ENCODE assay signal across 8 cellular contexts in the genomic region with DNA sequence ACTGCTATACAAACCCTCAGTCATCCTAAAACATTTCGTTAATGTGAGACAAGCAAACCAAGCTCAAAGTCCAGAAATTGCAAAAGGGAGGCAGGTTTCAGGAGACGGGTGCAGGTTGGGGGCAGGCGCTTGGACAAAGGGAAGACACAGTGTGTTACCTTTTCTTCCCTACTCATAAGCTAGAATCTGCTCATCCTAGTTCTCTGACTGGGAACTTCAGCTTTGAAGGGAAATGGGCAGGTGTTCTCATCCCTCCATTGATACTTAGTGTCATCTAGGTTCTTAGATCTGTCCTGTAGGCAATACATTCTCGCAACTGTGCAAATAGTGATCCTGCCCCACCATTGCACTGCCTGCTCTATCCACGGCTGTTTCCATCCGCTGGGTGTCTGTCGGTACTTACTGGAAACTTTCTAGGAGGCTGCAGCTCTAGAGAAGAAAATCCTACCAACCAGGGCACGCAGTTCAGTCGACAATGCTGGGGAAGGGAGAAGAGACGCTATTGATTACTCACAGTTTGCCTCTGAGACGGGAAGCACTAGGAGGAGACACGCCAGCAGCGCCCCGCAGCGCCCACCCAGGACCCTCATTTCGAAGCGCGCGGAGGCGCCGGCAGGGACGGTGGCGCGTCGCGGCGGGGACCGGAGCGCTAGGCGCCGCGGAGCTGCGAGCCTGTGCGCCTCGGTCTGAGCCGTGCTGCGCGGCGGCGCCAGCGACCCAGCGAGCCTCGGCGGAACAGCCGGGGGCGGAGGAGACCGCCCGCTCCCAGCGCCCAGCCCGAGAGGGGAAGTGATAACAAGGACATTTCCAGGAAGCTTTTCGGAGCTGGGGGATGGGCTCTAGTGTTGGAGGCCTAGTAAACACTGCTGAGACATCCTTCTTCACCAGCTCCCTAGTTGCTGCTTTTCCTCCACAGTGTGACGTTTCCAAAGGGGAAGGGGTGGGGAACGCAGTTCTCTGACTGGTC. TPM values are rescaled to one million over a fixed set of nuclear protein-coding genes. Genes with fewer than 3 reads are reported as not detected.
DNase-seq lines count a peak whose midpoint lies in the region; ATAC-seq and TF ChIP-seq lines count a peak whose summit lies in the region.

PROS1 (minus strand) TSS at position 737 of the 967 bp plus-strand sequence; CDS start at position 590, 147 bp downstream.

- H3K79me2 ChIP-seq in PC-9 (ENCODE audit: low read depth), result no peaks in the 10 kb centered on the region

- BruUV-seq in PC-9 (replicated peaks; lab: Mats Ljungman, UMichigan), result no TSS peak

- peak within 1 kb of the TSS; percentile 92 for H2AFZ ChIP-seq in PC-9

- H3K9ac ChIP-seq in muscle layer of colon (ENCODE audit: low read length), result peak within 1 kb of the TSS; percentile 62

- peak within 1 kb of the TSS; percentile 93 for H3K4me2 ChIP-seq in PC-9

- no peak within 1 kb of the TSS for H3K27ac ChIP-seq in PC-9
- H3K27ac ChIP-seq in muscle layer of colon (ENCODE audit: low read depth, low read length), result peak within 1 kb of the TSS; percentile 65

- H3K4me1 Mint-ChIP-seq in activated T-helper 2 cell treated with anti-CD3 and anti-CD28 coated beads, Interferon-gamma antibody, Interleukin-2, Interleukin-4, amounts not matched to agents 10 μg/mL and 5 μg/mL and 100 μg/mL, durations not matched to agents 14 hours and 24 hours and 36 hours (ENCODE audit: low read depth), result peaks cover 9% of the 10 kb centered on the region

- POLR2A ChIA-PET in PC-9 (lab: Charles Lee; ENCODE audit: unreplicated experiment), result interaction anchor here (0.6 kb wide), 1 partner anchor 55 kb away, joined by 3 read pairs; the partner anchor contains the start of gene STX19

- no peaks in the 10 kb centered on the region for H3K9me2 ChIP-seq in PC-9 (ENCODE audit: insufficient read depth)

- H3F3A ChIP-seq in PC-9 (ENCODE audit: insufficient read depth, low read depth), result peaks cover 7% of the 10 kb centered on the region; the same call in 1 of the 2 replicates

- no peaks in the 10 kb centered on the region for H3K9me3 Mint-ChIP-seq in activated T-helper 2 cell treated with anti-CD3 and anti-CD28 coated beads, Interferon-gamma antibody, Interleukin-2, Interleukin-4, amounts not matched to agents 10 μg/mL and 5 μg/mL and 100 μg/mL, durations not matched to agents 14 hours and 24 hours and 36 hours

- CTCF ChIA-PET in PC-9 (lab: Charles Lee), result no interaction called here

- no peaks in the 10 kb centered on the region for H3K36me3 Mint-ChIP-seq in activated T-helper 2 cell treated with anti-CD3 and anti-CD28 coated beads, Interferon-gamma antibody, Interleukin-2, Interleukin-4, amounts not matched to agents 10 μg/mL and 5 μg/mL and 100 μg/mL, durations not matched to agents 14 hours and 24 hours and 36 hours (ENCODE audit: low read depth)

- H3K27me3 ChIP-seq in PC-9 (ENCODE audit: insufficient read depth, low read depth) (no peaks in the 10 kb centered on the region), muscle layer of colon (ENCODE audit: control insufficient read depth in 1 of 2, insufficient read depth in 2 of 2, low read length in 2 of 2) (no peaks in the 10 kb centered on the region)

- peak within 1 kb of the TSS; percentile 62 for H3K27ac Mint-ChIP-seq in activated T-helper 2 cell treated with anti-CD3 and anti-CD28 coated beads, Interferon-gamma antibody, Interleukin-2, Interleukin-4, amounts not matched to agents 10 μg/mL and 5 μg/mL and 100 μg/mL, durations not matched to agents 14 hours and 24 hours and 36 hours

- H3K9me3 ChIP-seq in PC-9 (ENCODE audit: insufficient read depth, low read depth), result no peaks in the 10 kb centered on the region
- H3K9me3 ChIP-seq in muscle layer of colon (ENCODE audit: low read length), result no peaks in the 10 kb centered on the region

- no peak for TF ChIP-seq CTCF in PC-9 (conservative IDR thresholded peaks at IDR 0.05)
- TF ChIP-seq CTCF in fibroblast of mammary gland (conservative IDR thresholded peaks at IDR 0.05; ENCODE audit: control insufficient read depth, insufficient read depth, low read depth, low read length), result no peak

- H3K4me3 ChIP-seq in PC-9 (peak within 1 kb of the TSS; percentile 60), fibroblast of mammary gland (ENCODE audit: control insufficient read depth, low read depth, low read length) (peak within 1 kb of the TSS; percentile 63), muscle layer of colon (ENCODE audit: low read depth in 1 of 2, low read length in 2 of 2) (peak within 1 kb of the TSS; percentile 62 to 72)

- no peaks in the 10 kb centered on the region for H4K20me1 ChIP-seq in PC-9 (ENCODE audit: insufficient read depth)

- DNase-seq in COLO829 (ENCODE audit: low spot score), result peak; percentile 61
- peak; percentile 9 for DNase-seq in HPDE6-E6E7 (ENCODE audit: extremely low spot score)
- peak; percentile 42 to 55 for DNase-seq in PC-9
- peak; percentile 31 for DNase-seq in activated T-helper 2 cell treated with anti-CD3 and anti-CD28 coated beads, Interferon-gamma antibody, Interleukin-2, Interleukin-4, amounts not matched to agents 10 μg/mL and 5 μg/mL and 100 μg/mL, durations not matched to agents 14 hours and 24 hours and 36 hours (ENCODE audit: low spot score)
- peak; percentile 88 for DNase-seq in fibroblast of mammary gland (ENCODE audit: low read depth)
- peak; percentile 60 for DNase-seq in stimulated activated naive CD8-positive, alpha-beta T cell treated with anti-CD3 and anti-CD28 coated beads, Interleukin-15, Interleukin-2, amounts not matched to agents 100 U/mL and 50 U/mL, for 24 hours

- peaks cover 15% of the 10 kb centered on the region for H3K27me3 Mint-ChIP-seq in activated T-helper 2 cell treated with anti-CD3 and anti-CD28 coated beads, Interferon-gamma antibody, Interleukin-2, Interleukin-4, amounts not matched to agents 10 μg/mL and 5 μg/mL and 100 μg/mL, durations not matched to agents 14 hours and 24 hours and 36 hours (ENCODE audit: low read depth)

- ATAC-seq in GM21367 (IDR thresholded peaks at IDR 0.05; ENCODE audit: unreplicated experiment), result peak; percentile 86
- peak; percentile 90 for ATAC-seq in stimulated activated naive CD8-positive, alpha-beta T cell treated with anti-CD3 and anti-CD28 coated beads, Interleukin-15, Interleukin-2, amounts not matched to agents 100 U/mL and 50 U/mL, for 24 hours

- H3K36me3 ChIP-seq in PC-9 (ENCODE audit: low read depth) (no peaks in the 10 kb centered on the region), muscle layer of colon (ENCODE audit: insufficient read depth, low read length) (no peaks in the 10 kb centered on the region)

- peak within 1 kb of the TSS; percentile 77 for H3K4me3 Mint-ChIP-seq in activated T-helper 2 cell treated with anti-CD3 and anti-CD28 coated beads, Interferon-gamma antibody, Interleukin-2, Interleukin-4, amounts not matched to agents 10 μg/mL and 5 μg/mL and 100 μg/mL, durations not matched to agents 14 hours and 24 hours and 36 hours (ENCODE audit: low read depth)

- intact Hi-C loops in PC-9 (cut with micrococcal nuclease; ENCODE audit: unreplicated experiment), result no loop called here
- intact Hi-C loops in activated T-helper 2 cell treated with anti-CD3 and anti-CD28 coated beads, Interferon-gamma antibody, Interleukin-2, Interleukin-4, amounts not matched to agents 10 μg/mL and 5 μg/mL and 100 μg/mL, durations not matched to agents 14 hours and 24 hours and 36 hours (cut with micrococcal nuclease), result loop anchor here (2.0 kb wide), 1 partner anchor 37 kb away; no protein-coding TSS in a partner anchor

- H3K4me1 ChIP-seq in PC-9 (replicated peaks; ENCODE audit: insufficient read depth), result peaks cover 5% of the 10 kb centered on the region; the same call in 1 of the 2 replicates
- H3K4me1 ChIP-seq in muscle layer of colon (ENCODE audit: insufficient read depth, low read length), result peaks cover 12% of the 10 kb centered on the region

RNA-seq across cellular contexts. Expression of gene PROS1, which starts in this region (rescaled TPM):
- total RNA-seq in PC-9 (2021), result 0.25 and 0.57 TPM in 2 replicates
- total RNA-seq in activated T-helper 2 cell treated with anti-CD3 and anti-CD28 coated beads, Interferon-gamma antibody, Interleukin-2, Interleukin-4, amounts not matched to agents 10 μg/mL and 5 μg/mL and 100 μg/mL, durations not matched to agents 14 hours and 24 hours and 36 hours, result 1.7 and 2.3 TPM in 2 replicates

Comparison
In these comparisons a context has a peak if more than half of its experiments do, and no peak if none do; other contexts are left out.
1. Peak in DNase-seq, H3K4me3 ChIP-seq and H3K4me2 ChIP-seq in PC-9; RNA of the gene not detected or under 1 TPM.
2. DNase-seq: peak in every context shown above with its lines; median percentile 88 in fibroblast of mammary gland; 61 in COLO829; 60 in stimulated activated naive CD8-positive, alpha-beta T cell treated with anti-CD3 and anti-CD28 coated beads, Interleukin-15, Interleukin-2, amounts not matched to agents 100 U/mL and 50 U/mL, for 24 hours; 48 in PC-9; 31 in activated T-helper 2 cell treated with anti-CD3 and anti-CD28 coated beads, Interferon-gamma antibody, Interleukin-2, Interleukin-4, amounts not matched to agents 10 μg/mL and 5 μg/mL and 100 μg/mL, durations not matched to agents 14 hours and 24 hours and 36 hours; 9 in HPDE6-E6E7.